In genomic region chr1:51014878-51015277, GRCh38 we compare ENCODE assay signal across 30 cellular contexts.
"Had no signal": no experiment of that assay in that cellular context is flagged by ENCODE, and none has a peak within 500 bp of the region (broad histone marks: within the 10 kb centered on the region; RNA-seq: fewer than 3 reads in every experiment).

No MANE protein-coding gene starts in this region.

- H3K4me3 ChIP-seq: colonic mucosa, coronary artery, dorsolateral prefrontal cortex, esophagus muscularis mucosa, esophagus squamous epithelium, gastrocnemius medialis, gastroesophageal sphincter, heart left ventricle, heart right ventricle, hepatocyte had no signal

- H3K27ac Mint-ChIP-seq: dendritic cell treated with granulocyte-macrophage colony-stimulating factor and Interleukin-4, amounts not matched to agents 40 ng/mL and 50 ng/mL, for 4 days; effector memory CD8-positive, alpha-beta T cell; endodermal cell had no signal

- H3K4me2 ChIP-seq: hepatocyte had no signal

- FAIRE-seq: colon, endometrium, endothelial cell of umbilical vein, frontal cortex had no signal

- H3K27ac ChIP-seq: colonic mucosa, coronary artery, dorsolateral prefrontal cortex, epithelial cell of prostate, esophagus muscularis mucosa, esophagus squamous epithelium, foreskin keratinocyte, gastrocnemius medialis, gastroesophageal sphincter, heart left ventricle, heart right ventricle, hepatocyte had no signal

- H3K79me2 ChIP-seq: hepatocyte had no signal

- H3K9me3 Mint-ChIP-seq: effector memory CD8-positive, alpha-beta T cell; endodermal cell had no signal

- H3K27me3 ChIP-seq: colonic mucosa, dorsolateral prefrontal cortex, esophagus muscularis mucosa, esophagus squamous epithelium, gastrocnemius medialis, gastroesophageal sphincter, heart left ventricle, heart right ventricle had no signal

- H3K4me1 ChIP-seq: colonic mucosa, esophagus muscularis mucosa, esophagus squamous epithelium, foreskin keratinocyte, gastrocnemius medialis, heart right ventricle had no signal

- ATAC-seq: effector memory CD8-positive, alpha-beta T cell; esophagus mucosa; foreskin keratinocyte; gastrocnemius medialis; gastroesophageal sphincter; heart left ventricle; heart right ventricle had no signal

- H3K9me3 ChIP-seq: colonic mucosa, esophagus squamous epithelium, gastrocnemius medialis had no signal

- H3K36me3 ChIP-seq: colonic mucosa, esophagus muscularis mucosa, esophagus squamous epithelium, gastrocnemius medialis, gastroesophageal sphincter, heart left ventricle, heart right ventricle had no signal

- H2AFZ ChIP-seq: hepatocyte had no signal

- H3K4me1 Mint-ChIP-seq: endodermal cell had no signal

- DNase-seq: colonic mucosa; cortex of kidney; dermis blood vessel endothelial cell; dorsolateral prefrontal cortex; effector CD4-positive, alpha-beta T cell; effector CD8-positive, alpha-beta T cell; effector memory CD4-positive, alpha-beta T cell; effector memory CD8-positive, alpha-beta T cell; endodermal cell; erythroblast; esophagus squamous epithelium; foreskin fibroblast; foreskin keratinocyte; foreskin melanocyte; gastrocnemius medialis; glutamatergic neuron; head of caudate nucleus; heart left ventricle; heart right ventricle had no signal

- H3K4me3 Mint-ChIP-seq: dendritic cell treated with granulocyte-macrophage colony-stimulating factor and Interleukin-4, amounts not matched to agents 40 ng/mL and 50 ng/mL, for 4 days; effector memory CD8-positive, alpha-beta T cell; endodermal cell had no signal
